9 cellular contexts compared by ENCODE assay signal in the genomic region with DNA sequence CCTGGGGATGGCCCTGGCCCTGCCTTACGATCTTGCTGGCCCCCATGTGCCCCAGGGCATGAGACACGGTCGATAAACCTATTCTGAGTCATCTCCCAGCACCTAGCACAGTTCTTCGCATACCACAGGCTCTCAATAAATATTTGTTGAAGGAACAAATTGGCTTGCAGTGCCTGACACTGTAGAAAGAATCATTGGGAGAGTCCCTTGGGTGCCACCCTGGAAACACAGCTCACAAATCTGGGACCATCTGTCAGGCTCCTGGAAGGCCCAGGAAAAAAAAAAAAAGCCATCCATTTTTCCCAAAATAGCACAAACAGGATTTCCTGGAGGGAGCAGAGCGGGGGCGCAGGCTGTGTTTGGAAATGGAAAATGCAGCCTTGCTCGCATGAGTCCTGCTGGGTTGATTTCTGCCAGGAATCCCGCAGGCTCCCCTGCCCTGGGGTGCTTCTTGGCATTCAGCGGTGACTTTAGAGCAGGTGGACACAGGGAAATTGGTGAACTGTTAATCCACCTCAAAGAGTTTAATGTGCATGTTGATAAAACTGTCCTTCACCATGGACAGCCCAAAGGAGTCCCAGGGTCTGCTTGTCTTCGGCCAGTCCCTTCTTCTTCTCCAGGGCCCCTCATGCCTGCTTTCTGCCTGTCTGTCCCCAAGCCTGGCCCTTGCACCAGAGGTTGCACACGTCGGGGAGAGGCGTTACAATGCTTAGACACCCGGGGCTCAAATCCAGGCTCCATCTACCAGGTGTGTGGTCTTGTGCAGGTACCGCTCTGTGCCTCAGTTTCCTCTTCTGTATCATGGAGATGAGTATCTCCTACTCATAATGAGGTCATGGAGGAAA.
DNase-seq lines count a peak whose midpoint lies in the region; ATAC-seq and TF ChIP-seq lines count a peak whose summit lies in the region.
"Had no signal": no experiment of that assay in that cellular context is flagged by ENCODE, and none has a peak within 500 bp of the region (broad histone marks: within the 10 kb centered on the region; RNA-seq: fewer than 3 reads in every experiment).

No MANE protein-coding gene starts in this region.

- H3K27me3 ChIP-seq in ovary: no peaks in the 10 kb centered on the region

- ATAC-seq in HG02973 (IDR thresholded peaks at IDR 0.05; ENCODE audit: unreplicated experiment): no peak
- ATAC-seq in GM18907 (IDR thresholded peaks at IDR 0.05; ENCODE audit: unreplicated experiment): no peak

- no peak overlapping the region for H3K4me3 ChIP-seq in epithelial cell of proximal tubule (ENCODE audit: low read depth, low read length)
- no peak overlapping the region for H3K4me3 ChIP-seq in ovary

- H3K4me1 ChIP-seq in ovary (ENCODE audit: insufficient read depth): peaks cover 11% of the 10 kb centered on the region

- TF ChIP-seq CTCF in epithelial cell of proximal tubule (conservative IDR thresholded peaks at IDR 0.05; ENCODE audit: low read depth, low read length) (no peak), ovary (IDR thresholded peaks at IDR 0.05) (no peak)

- peak overlapping the region; percentile 8 to 51 for H3K27ac ChIP-seq in ovary

- H3K9me3 ChIP-seq in ovary: no peaks in the 10 kb centered on the region

- DNase-seq in GM04503 (ENCODE audit: low read depth): peak; percentile 11
- DNase-seq in NCI-H524 (lab: John Stamatoyannopoulos, UW): peak; percentile 31 to 72
- DNase-seq in epithelial cell of proximal tubule (ENCODE audit: low read depth): peak; percentile 54
- peak in 4 of 5 donors; percentile 22 to 52 (median 46) for DNase-seq in ovary
- no peak for DNase-seq in T-helper 1 cell
- no peak for DNase-seq in NCI-H187 treated with DMSO at 0.1 percent for 48 hours (lab: John Stamatoyannopoulos, UW)
- DNase-seq: activated CD4-positive, alpha-beta T cell treated with anti-CD3 and anti-CD28 coated beads for 4 hours had no signal

- no peak for TF ChIP-seq POLR2A in ovary (IDR thresholded peaks at IDR 0.05)

- no peaks in the 10 kb centered on the region for H3K36me3 ChIP-seq in ovary

- intact Hi-C loops in ovary (cut with DNase I): no loop called here

- TF ChIP-seq EP300 in ovary (IDR thresholded peaks at IDR 0.05): no peak

- 32 to 37% (median 36%) methylated on average over 15 of the region's 15 CpGs for WGBS in ovary, 3 donors

Comparison
In these comparisons a context has a peak if more than half of its experiments do, and no peak if none do; other contexts are left out.
1. DNase-seq: peak in GM04503 (single experiment), NCI-H524 (2 of 2), epithelial cell of proximal tubule (single experiment) and ovary (4 of 5); none in T-helper 1 cell (0 of 5) and NCI-H187 treated with DMSO at 0.1 percent for 48 hours (single experiment).